Comparison of ENCODE assay signal across 8 cellular contexts in genomic region chr21:28991861-28992525, GRCh38. TPM values are rescaled to one million over a fixed set of nuclear protein-coding genes. Genes with fewer than 3 reads are reported as not detected.
DNase-seq lines count a peak whose midpoint lies in the region; ATAC-seq, FAIRE-seq and TF ChIP-seq lines count a peak whose summit lies in the region.

No MANE protein-coding gene starts in this region.

- FAIRE-seq in A549 (lab: Jason Lieb, UNC), result no peak

- peak; percentile 17 to 22; a peak in 4 of 6 replicates for ATAC-seq in A549
- ATAC-seq in GM19452 (IDR thresholded peaks at IDR 0.05; ENCODE audit: unreplicated experiment), result peak; percentile 5
- no peak for ATAC-seq in GM18505 (IDR thresholded peaks at IDR 0.05; ENCODE audit: unreplicated experiment)
- no peak for ATAC-seq in GM19324 (IDR thresholded peaks at IDR 0.05; ENCODE audit: low FRiP score, unreplicated experiment)

- H3K4me3 ChIP-seq in A549 (peak overlapping the region; percentile 94), NT2/D1 (ENCODE audit: insufficient read length, low read depth) (peak overlapping the region; percentile 91), duodenal mucosa (ENCODE audit: low read depth in 1 of 2, low read length in 2 of 2) (peak overlapping the region; percentile 88 to 98), muscle layer of colon (ENCODE audit: low read depth in 1 of 2, low read length in 2 of 2) (peak overlapping the region; percentile 93 to 99)

- peak overlapping the region; percentile 79 to 96 for H3K27ac ChIP-seq in A549
- H3K27ac ChIP-seq in duodenal mucosa (ENCODE audit: low read depth, low read length), result peak overlapping the region; percentile 78
- H3K27ac ChIP-seq in muscle layer of colon (ENCODE audit: low read depth, low read length), result peak overlapping the region; percentile 87

- WGBS in A549 (ENCODE audit: missing lambda C conversion rate), result 6% methylated on average over 14 of the region's 14 CpGs

- no peaks in the 10 kb centered on the region for H3K9me3 ChIP-seq in A549
- no peaks in the 10 kb centered on the region for H3K9me3 ChIP-seq in NT2/D1 (ENCODE audit: insufficient read depth, low read length)
- H3K9me3 ChIP-seq in duodenal mucosa (ENCODE audit: control insufficient read depth in 1 of 2, low read length in 2 of 2), result no peaks in the 10 kb centered on the region
- H3K9me3 ChIP-seq in muscle layer of colon (ENCODE audit: low read length), result no peaks in the 10 kb centered on the region

- no peaks in the 10 kb centered on the region for H3K27me3 ChIP-seq in NT2/D1 (ENCODE audit: insufficient read depth, insufficient read length)
- no peaks in the 10 kb centered on the region for H3K27me3 ChIP-seq in duodenal mucosa (ENCODE audit: control insufficient read depth in 1 of 2, insufficient read depth in 2 of 2, low read length in 2 of 2)
- H3K27me3 ChIP-seq in muscle layer of colon (ENCODE audit: control insufficient read depth in 1 of 2, insufficient read depth in 2 of 2, low read length in 2 of 2), result no peaks in the 10 kb centered on the region

- H3K9ac ChIP-seq in NT2/D1 (ENCODE audit: insufficient read length, low read depth) (peak overlapping the region; percentile 91), duodenal mucosa (ENCODE audit: low read depth in 1 of 2, low read length in 2 of 2) (peak overlapping the region; percentile 88 to 90), muscle layer of colon (ENCODE audit: low read length) (peak overlapping the region; percentile 64)

- H3K36me3 ChIP-seq in NT2/D1 (ENCODE audit: insufficient read depth, insufficient read length, low read length), result peaks cover 3% of the 10 kb centered on the region
- H3K36me3 ChIP-seq in duodenal mucosa (ENCODE audit: control insufficient read depth in 1 of 2, insufficient read depth in 2 of 2, low read length in 2 of 2), result no peaks in the 10 kb centered on the region
- H3K36me3 ChIP-seq in muscle layer of colon (ENCODE audit: insufficient read depth, low read length), result no peaks in the 10 kb centered on the region

- no peak for TF ChIP-seq EP300 in A549 (IDR thresholded peaks at IDR 0.05)

- H3K4me1 ChIP-seq in A549 (peaks cover 10% of the 10 kb centered on the region; the same call in 1 of the 3 replicates), NT2/D1 (ENCODE audit: insufficient read depth, insufficient read length) (no peaks in the 10 kb centered on the region), duodenal mucosa (ENCODE audit: control insufficient read depth in 1 of 2, insufficient read depth in 2 of 2, low read length in 2 of 2) (peaks cover 11 to 21% of the 10 kb centered on the region in 2 donors), muscle layer of colon (ENCODE audit: insufficient read depth, low read length) (peaks cover 20% of the 10 kb centered on the region)

- TF ChIP-seq POLR2A in A549 (IDR thresholded peaks at IDR 0.05; ENCODE audit: low read length), result no peak
- TF ChIP-seq POLR2A in GM18505 (IDR thresholded peaks at IDR 0.05; ENCODE audit: borderline replicate concordance, extremely low read depth, insufficient read depth, insufficient read length), result no peak

- POLR2A ChIA-PET in A549 (lab: Yijun Ruan, JAX), result interaction anchor here (0.9 to 1.8 kb wide), 4 partner anchors 11 to 86 kb away, joined by 4 to 49 read pairs (median 5); partner anchors contain the start of genes RWDD2B and USP16

- no peak for TF ChIP-seq RAD21 in A549 (conservative IDR thresholded peaks at IDR 0.05 in 1 of 2, IDR thresholded peaks at IDR 0.05 in 1 of 2)

- no peak for DNase-seq in A549 (ENCODE audit: low read depth in 1 of 2, low spot score in 1 of 2)
- DNase-seq in NT2/D1 (ENCODE audit: low read depth, low spot score), result no peak
- DNase-seq in cerebellar nuclear complex (lab: John Stamatoyannopoulos, UW), result no peak

- CTCF ChIA-PET in A549 (lab: Yijun Ruan, JAX), result no interaction called here

- no peak for TF ChIP-seq CTCF in A549 (IDR thresholded peaks at IDR 0.05)

- peak overlapping the region; percentile 97 for H3K4me2 ChIP-seq in A549

TF ChIP-seq in A549, 52 proteins besides CTCF, POLR2A, EP300 and RAD21:
- no peak for TF ChIP-seq FOSL2 (IDR thresholded peaks at IDR 0.05)
- TF ChIP-seq FOSL2 (CRISPR knock-in tag; IDR thresholded peaks at IDR 0.05), result no peak
- TF ChIP-seq, protein P1, sequence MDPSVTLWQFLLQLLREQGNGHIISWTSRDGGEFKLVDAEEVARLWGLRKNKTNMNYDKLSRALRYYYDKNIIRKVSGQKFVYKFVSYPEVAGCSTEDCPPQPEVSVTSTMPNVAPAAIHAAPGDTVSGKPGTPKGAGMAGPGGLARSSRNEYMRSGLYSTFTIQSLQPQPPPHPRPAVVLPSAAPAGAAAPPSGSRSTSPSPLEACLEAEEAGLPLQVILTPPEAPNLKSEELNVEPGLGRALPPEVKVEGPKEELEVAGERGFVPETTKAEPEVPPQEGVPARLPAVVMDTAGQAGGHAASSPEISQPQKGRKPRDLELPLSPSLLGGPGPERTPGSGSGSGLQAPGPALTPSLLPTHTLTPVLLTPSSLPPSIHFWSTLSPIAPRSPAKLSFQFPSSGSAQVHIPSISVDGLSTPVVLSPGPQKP (IDR thresholded peaks at IDR 0.05; ENCODE audit: low read depth, low read length), result no peak
- no peak for TF ChIP-seq FOXS1 (CRISPR knock-in tag; IDR thresholded peaks at IDR 0.05)
- TF ChIP-seq SMC3 (IDR thresholded peaks at IDR 0.05), result no peak
- no peak for TF ChIP-seq TFCP2L1 (CRISPR knock-in tag; IDR thresholded peaks at IDR 0.05)
- TF ChIP-seq MYC (IDR thresholded peaks at IDR 0.05; ENCODE audit: borderline replicate concordance, low read length), result no peak

RNA-seq across cellular contexts. Expression of gene LTN1, which starts 0.7 kb away (rescaled TPM):
- polyA plus RNA-seq in A549 (2011; rRNA removed), result 12.3 and 13.9 TPM in 2 replicates
- 1.3 and 1.5 TPM in 2 replicates for polyA plus RNA-seq in A549 (2012; cell fraction: cytosol; rRNA removed)
- polyA plus RNA-seq in A549 (2012; cell fraction: nucleus; rRNA removed), result 1.4 and 2.2 TPM in 2 replicates
- polyA plus RNA-seq in A549 (2017; fragmentation: RNase III; extraction: RNeasy Plus Mini Kit Qiagen cat#74134 plus additional on column Dnase treatment), result 6.6 to 7.0 TPM (median 6.9 TPM) in 3 replicates
- polyA minus RNA-seq in A549 (2011; rRNA and poly(A)+ RNA removed), result 17.4 and 17.8 TPM in 2 replicates

RNA-seq across cellular contexts. Expression of gene RWDD2B, which starts 27.2 kb away (rescaled TPM):
- 17.7 and 25.4 TPM in 2 replicates for polyA plus RNA-seq in A549 (2011; rRNA removed)
- 5.9 and 6.0 TPM in 2 replicates for polyA plus RNA-seq in A549 (2012; cell fraction: cytosol; rRNA removed)
- 1.4 and 2.2 TPM in 2 replicates for polyA plus RNA-seq in A549 (2012; cell fraction: nucleus; rRNA removed)
- 15.7 to 17.4 TPM (median 16.0 TPM) in 3 replicates for polyA plus RNA-seq in A549 (2017; fragmentation: RNase III; extraction: RNeasy Plus Mini Kit Qiagen cat#74134 plus additional on column Dnase treatment)
- polyA minus RNA-seq in A549 (2011; rRNA and poly(A)+ RNA removed), result 5.7 and 5.8 TPM in 2 replicates

RNA-seq across cellular contexts. Expression of gene USP16, which starts 32.5 kb away (rescaled TPM):
- polyA plus RNA-seq in A549 (2011; rRNA removed) (27.1 and 40.7 TPM in 2 replicates), A549 (2017; fragmentation: RNase III; extraction: RNeasy Plus Mini Kit Qiagen cat#74134 plus additional on column Dnase treatment) (23.6 to 27.0 TPM (median 26.5 TPM) in 3 replicates)
- 5.9 and 6.5 TPM in 2 replicates for polyA plus RNA-seq in A549 (2012; cell fraction: cytosol; rRNA removed)
- polyA plus RNA-seq in A549 (2012; cell fraction: nucleus; rRNA removed), result 4.1 and 6.4 TPM in 2 replicates
- polyA minus RNA-seq in A549 (2011; rRNA and poly(A)+ RNA removed), result 9.5 and 11.1 TPM in 2 replicates

Comparison
In these comparisons a context has a peak if more than half of its experiments do, and no peak if none do; other contexts are left out.
1. ATAC-seq: peak in A549 (2 of 2) and GM19452 (single experiment); none in GM18505 (single experiment) and GM19324 (single experiment).
2. Peak in every context shown above with its lines, with median percentiles within 50 percentile points of each other: H3K27ac ChIP-seq, H3K4me3 ChIP-seq and H3K9ac ChIP-seq.